In genomic region chr10:103727991-103728689, GRCh38 we compare ENCODE assay signal across 2 cellular contexts.
TF ChIP-seq lines count a peak whose summit lies in the region.

No MANE protein-coding gene starts in this region.

TF ChIP-seq in HEK293, 187 proteins besides CTCF, POLR2A, EP300 and RAD21:
- TF ChIP-seq ZNF214 (tag by site-specific recombination; IDR thresholded peaks at IDR 0.05; ENCODE audit: borderline replicate concordance) (no peak), ZNF768 (tag by site-specific recombination; IDR thresholded peaks at IDR 0.05) (peak; percentile 87; the same call in 1 of the 2 replicates), OSR2 (tag by site-specific recombination; IDR thresholded peaks at IDR 0.05) (no peak)

TF ChIP-seq in K562, 482 proteins besides CTCF, POLR2A, EP300 and RAD21:
- TF ChIP-seq ZNF239 (CRISPR knock-in tag; IDR thresholded peaks at IDR 0.05) = peak; percentile 78
- peak; percentile 45; the same call in 1 of the 2 replicates for TF ChIP-seq BCOR (IDR thresholded peaks at IDR 0.05)
- no peak for TF ChIP-seq BDP1 (IDR thresholded peaks at IDR 0.05; ENCODE audit: insufficient read depth, insufficient read length)
- peak; percentile 80 for TF ChIP-seq RBM25 (IDR thresholded peaks at IDR 0.05; ENCODE audit: low read depth, low read length, severe bottlenecking)
- TF ChIP-seq ZFP36 (IDR thresholded peaks at IDR 0.05; ENCODE audit: low read depth, low read length, partially characterized antibody) = peak; percentile 67
- TF ChIP-seq SMARCA5 (IDR thresholded peaks at IDR 0.05) = peak; percentile 16; the same call in 1 of the 2 replicates
- TF ChIP-seq EZH2 (IDR thresholded peaks at IDR 0.05; ENCODE audit: borderline replicate concordance, low read depth, low read length) = no peak
- no peak for TF ChIP-seq TEAD4 (IDR thresholded peaks at IDR 0.05; ENCODE audit: low read length)
- TF ChIP-seq TEAD4 (CRISPR knock-in tag; IDR thresholded peaks at IDR 0.05; ENCODE audit: borderline replicate concordance) = no peak
- TF ChIP-seq RBM34 (IDR thresholded peaks at IDR 0.05; ENCODE audit: borderline replicate concordance, insufficient read depth, low read length) = no peak
